In genomic region chr15:86558252-86558651, GRCh38 we compare ENCODE assay signal across 25 cellular contexts.
"Had no signal": no experiment of that assay in that cellular context is flagged by ENCODE, and none has a peak within 500 bp of the region (broad histone marks: within the 10 kb centered on the region; RNA-seq: fewer than 3 reads in every experiment).

No MANE protein-coding gene starts in this region.

- H3K36me3 ChIP-seq: adrenal gland, breast epithelium, Peyer's patch, SJSA1 had no signal

- H3K27me3 ChIP-seq: adrenal gland, body of pancreas, breast epithelium, Peyer's patch, SJSA1 had no signal

- H3K4me2 ChIP-seq: KMS-11, SK-N-SH had no signal

- ATAC-seq: activated CD8-positive, alpha-beta T cell treated with anti-CD3 and anti-CD28 coated beads, Interleukin-2, amount 10 ng/mL, durations not matched to agents 7 days and 5 days; activated naive CD4-positive, alpha-beta T cell treated with anti-CD3 and anti-CD28 coated beads, Interleukin-2, amount 50 U/mL, for 72 hours; body of pancreas; PC-3 had no signal

- H3K4me1 ChIP-seq: adrenal gland, body of pancreas, breast epithelium, Peyer's patch, SJSA1 had no signal

- DNase-seq: activated CD4-positive, alpha-beta T cell treated with anti-CD3 and anti-CD28 coated beads, Interleukin-2, amount 10 ng/mL, durations not matched to agents 7 days and 5 days; activated CD4-positive, alpha-beta T cell treated with anti-CD3 and anti-CD28 coated beads, Interleukin-2, amount 50 U/mL, for 48 hours; activated CD8-positive, alpha-beta T cell treated with anti-CD3 and anti-CD28 coated beads, Interleukin-2, amount 10 ng/mL, durations not matched to agents 7 days and 5 days; activated gamma-delta T cell; activated naive CD4-positive, alpha-beta T cell treated with Interleukin-2 at 50 U/mL for 16 hours; activated T-cell treated with anti-CD3 and anti-CD28 coated beads, Interleukin-2, amount 50 U/mL, for 24 hours; adrenal gland; body of pancreas; MM.1S; MV-4-11; NCI-H1092; NCI-H1436 treated with DMSO at 0.1 percent for 48 hours; NCI-H1694 treated with DMSO at 0.1 percent for 48 hours; NCI-H2029; NCI-H446; NCI-H510A treated with DMSO at 0.1 percent for 48 hours; PC-3; Peyer's patch; RPMI8226; SHP77 treated with DMSO at 0.1 percent for 48 hours; SK-N-SH had no signal

- H3K9ac ChIP-seq: KMS-11, SK-N-SH had no signal

- H3K27ac ChIP-seq: adrenal gland, body of pancreas, breast epithelium, KMS-11, Peyer's patch, SJSA1 had no signal

- H3K4me3 ChIP-seq: adrenal gland, body of pancreas, breast epithelium, Peyer's patch, SJSA1 had no signal

- H3K9me3 ChIP-seq: adrenal gland, body of pancreas, breast epithelium, Peyer's patch, SJSA1, SK-N-SH had no signal
